Comparison of ENCODE assay signal across 8 cellular contexts in genomic region chr14:64510825-64511679, GRCh38. TPM values are rescaled to one million over a fixed set of nuclear protein-coding genes. Genes with fewer than 3 reads are reported as not detected.
DNase-seq lines count a peak whose midpoint lies in the region; ATAC-seq and TF ChIP-seq lines count a peak whose summit lies in the region.

No MANE protein-coding gene starts in this region.

- no peaks in the 10 kb centered on the region for H3K9me3 Mint-ChIP-seq in activated CD4-positive, alpha-beta T cell treated with anti-CD3 and anti-CD28 coated beads for 36 hours (ENCODE audit: low read depth)

- H4K20me1 ChIP-seq in BLaER1, result peaks cover 100% of the 10 kb centered on the region

- TF ChIP-seq RAD21 in liver (IDR thresholded peaks at IDR 0.05), result peak; percentile 83 to 90

- H3K36me3 Mint-ChIP-seq in activated CD4-positive, alpha-beta T cell treated with anti-CD3 and anti-CD28 coated beads for 36 hours (ENCODE audit: low read depth), result peaks cover 24% of the 10 kb centered on the region

- no peak overlapping the region for H3K4me3 ChIP-seq in BLaER1
- no peak overlapping the region for H3K4me3 ChIP-seq in HEK293 (ENCODE audit: low read depth, low read length)
- no peak overlapping the region for H3K4me3 ChIP-seq in colonic mucosa
- no peak overlapping the region for H3K4me3 ChIP-seq in liver (ENCODE audit: low read depth in 1 of 3, low read length in 3 of 3)

- H3K36me3 ChIP-seq in BLaER1, result peaks cover 11% of the 10 kb centered on the region; the same call in 1 of the 2 replicates
- no peaks in the 10 kb centered on the region; a peak in 1 of 3 replicates for H3K36me3 ChIP-seq in HEK293 (ENCODE audit: control insufficient read depth in 2 of 2, insufficient read depth in 1 of 2, low read length in 2 of 2)
- H3K36me3 ChIP-seq in colonic mucosa, result no peaks in the 10 kb centered on the region
- H3K36me3 ChIP-seq in liver (ENCODE audit: control insufficient read depth in 4 of 4, insufficient read depth in 3 of 4, low read depth in 1 of 4, low read length in 3 of 4), result no peaks in the 10 kb centered on the region

- POLR2A ChIA-PET in HEK293 (lab: Yijun Ruan, JAX), result interaction anchor here (1.0 kb wide), 1 partner anchor 29 kb away, joined by 6 read pairs; the partner anchor contains the start of gene HSPA2
- POLR2A ChIA-PET in activated CD4-positive, alpha-beta T cell treated with anti-CD3 and anti-CD28 coated beads for 36 hours (lab: Charles Lee), result interaction anchor here (0.9 to 1.2 kb wide), 3 partner anchors 9 to 124 kb away, joined by 3 to 8 read pairs (median 3); partner anchors contain the start of gene HSPA2

- H3K9me3 ChIP-seq in BLaER1, result no peaks in the 10 kb centered on the region
- no peaks in the 10 kb centered on the region for H3K9me3 ChIP-seq in HEK293 (ENCODE audit: control insufficient read depth, insufficient read depth, low read depth, low read length)
- no peaks in the 10 kb centered on the region for H3K9me3 ChIP-seq in colonic mucosa
- no peaks in the 10 kb centered on the region for H3K9me3 ChIP-seq in liver (ENCODE audit: control insufficient read depth in 4 of 4, low read length in 3 of 4)

- H3K27me3 ChIP-seq in BLaER1, result no peaks in the 10 kb centered on the region
- H3K27me3 ChIP-seq in colonic mucosa, result no peaks in the 10 kb centered on the region
- H3K27me3 ChIP-seq in liver (ENCODE audit: control insufficient read depth in 4 of 4, insufficient read depth in 4 of 4, low read length in 3 of 4), result no peaks in the 10 kb centered on the region

- H3K27me3 Mint-ChIP-seq in activated CD4-positive, alpha-beta T cell treated with anti-CD3 and anti-CD28 coated beads for 36 hours, result no peaks in the 10 kb centered on the region

- no peak overlapping the region for H3K9ac ChIP-seq in BLaER1
- peak overlapping the region in 1 of 2 donors; percentile 22 for H3K9ac ChIP-seq in colonic mucosa (ENCODE audit: low read depth in 2 of 2, low read length in 2 of 2)
- peak overlapping the region in 1 of 2 donors; percentile 38 for H3K9ac ChIP-seq in liver (ENCODE audit: low read depth in 1 of 2, low read length in 2 of 2)

- intact Hi-C loops in activated CD4-positive, alpha-beta T cell treated with anti-CD3 and anti-CD28 coated beads for 36 hours (cut with DNase I, micrococcal nuclease), result loop anchor here (1.0 to 2.0 kb wide), 3 partner anchors 44 to 167 kb away; no protein-coding TSS in a partner anchor
- intact Hi-C loops in colonic mucosa (cut with DNase I), result no loop called here

- peak overlapping the region; percentile 85 for H3K27ac Mint-ChIP-seq in activated CD4-positive, alpha-beta T cell treated with anti-CD3 and anti-CD28 coated beads for 36 hours

- peak overlapping the region; percentile 59 for H3K4me2 ChIP-seq in BLaER1

- CTCF ChIA-PET in HEK293 (lab: Yijun Ruan, JAX), result interaction anchor here (0.6 to 2.9 kb wide), 19 partner anchors 10 to 1583 kb away, joined by 3 to 29 read pairs (median 5); no protein-coding TSS in a partner anchor
- CTCF ChIA-PET in activated CD4-positive, alpha-beta T cell treated with anti-CD3 and anti-CD28 coated beads for 36 hours (lab: Charles Lee), result interaction anchor here (0.6 to 2.8 kb wide), 29 partner anchors 9 to 171 kb away, joined by 3 to 34 read pairs (median 6); partner anchors contain the start of genes HSPA2 and MTHFD1

- peak overlapping the region; percentile 24 for H3K4me3 Mint-ChIP-seq in activated CD4-positive, alpha-beta T cell treated with anti-CD3 and anti-CD28 coated beads for 36 hours

- ATAC-seq in activated CD4-positive, alpha-beta T cell treated with anti-CD3 and anti-CD28 coated beads for 36 hours, result no peak
- no peak for ATAC-seq in GM21576 (IDR thresholded peaks at IDR 0.05; ENCODE audit: unreplicated experiment)

- DNase-seq in NCI-H510A (lab: John Stamatoyannopoulos, UW) (peak; percentile 37), colonic mucosa (peak; percentile 83)
- DNase-seq in activated CD4-positive, alpha-beta T cell treated with anti-CD3 and anti-CD28 coated beads for 36 hours, result peak; percentile 76
- peak in 2 of 3 donors; percentile 46 for DNase-seq in stimulated activated CD4-positive, alpha-beta T cell treated with anti-CD3 and anti-CD28 coated beads, TNF-alpha, amount 100 ng/mL, for 48 hours (ENCODE audit: low read depth in 3 of 3)

- 20% methylated on average over 4 of the region's 4 CpGs for WGBS in liver

- TF ChIP-seq CTCF in HEK293 (tag by site-specific recombination; IDR thresholded peaks at IDR 0.05) (0 out of 2 replicates have a peak, but pooled peaks have one; percentile 28), colonic mucosa (IDR thresholded peaks at IDR 0.05) (peak; percentile 95), liver (IDR thresholded peaks at IDR 0.05; ENCODE audit: low read depth, low read length, missing input control) (peak; percentile 94)

- H3K27ac ChIP-seq in BLaER1 (no peak overlapping the region), HEK293 (ENCODE audit: extremely low read depth, low read depth, low read length) (no peak overlapping the region), colonic mucosa (peak overlapping the region; percentile 0), liver (ENCODE audit: low read depth in 1 of 2, low read length in 2 of 2) (peak overlapping the region; percentile 46 to 63)

- H3K4me1 ChIP-seq in BLaER1, result peaks cover 54% of the 10 kb centered on the region
- H3K4me1 ChIP-seq in HEK293 (ENCODE audit: control insufficient read depth, insufficient read depth, low read length), result peaks cover 9% of the 10 kb centered on the region
- H3K4me1 ChIP-seq in colonic mucosa, result peaks cover 23% of the 10 kb centered on the region
- peaks cover 0 to 28% (median 14%) of the 10 kb centered on the region in 4 donors for H3K4me1 ChIP-seq in liver (ENCODE audit: control insufficient read depth in 4 of 4, insufficient read depth in 4 of 4, low read length in 3 of 4)

- peaks cover 73% of the 10 kb centered on the region for H3K4me1 Mint-ChIP-seq in activated CD4-positive, alpha-beta T cell treated with anti-CD3 and anti-CD28 coated beads for 36 hours

TF ChIP-seq in HEK293, 187 proteins besides CTCF, POLR2A, EP300 and RAD21 (continues in another document):
- TF ChIP-seq ZBTB48 (tag by site-specific recombination; IDR thresholded peaks at IDR 0.05) (peak; percentile 40; the same call in 1 of the 2 replicates), ZNF654 (tag by site-specific recombination; IDR thresholded peaks at IDR 0.05; ENCODE audit: low read depth) (peak; percentile 38), ZNF548 (tag by site-specific recombination; IDR thresholded peaks at IDR 0.05) (no peak), ZSCAN5A (tag by site-specific recombination; IDR thresholded peaks at IDR 0.05) (no peak), ZNF571 (tag by site-specific recombination; IDR thresholded peaks at IDR 0.05) (no peak), ZBTB17 (tag by site-specific recombination; IDR thresholded peaks at IDR 0.05) (0 out of 2 replicates have a peak, but pooled peaks have one; percentile 12)

TF ChIP-seq in liver, 16 proteins besides CTCF, POLR2A, EP300 and RAD21 (continues in another document):
- TF ChIP-seq NR2F2 (IDR thresholded peaks at IDR 0.05) (no peak), REST (IDR thresholded peaks at IDR 0.05) (no peak), TAF1 (conservative IDR thresholded peaks at IDR 0.05) (no peak), ATF3 (IDR thresholded peaks at IDR 0.05) (no peak), HNF4A (conservative IDR thresholded peaks at IDR 0.05) (no peak), FOXA2 (IDR thresholded peaks at IDR 0.05) (no peak)

RNA-seq across cellular contexts. Expression of gene ZBTB1, which starts 6.5 kb away (rescaled TPM):
- total RNA-seq in activated CD4-positive, alpha-beta T cell treated with anti-CD3 and anti-CD28 coated beads for 36 hours, result 10 to 100 TPM; 41.4 to 45.0 TPM
- total RNA-seq in colonic mucosa (10 to 100 TPM; 26.2 to 32.7 TPM), liver (10 to 100 TPM; 15.1 to 29.3 TPM)
- polyA plus RNA-seq in liver, result 1 to 10 TPM; 5.4 to 6.4 TPM

RNA-seq across cellular contexts. Expression of gene ZBTB25, which starts 7.4 kb away (rescaled TPM):
- total RNA-seq in activated CD4-positive, alpha-beta T cell treated with anti-CD3 and anti-CD28 coated beads for 36 hours, result 10 to 100 TPM; 32.7 to 40.0 TPM
- total RNA-seq in colonic mucosa (1 to 10 TPM; 5.6 to 6.1 TPM), liver (1 to 10 TPM; 3.2 to 5.9 TPM)
- polyA plus RNA-seq in liver, result 1 to 10 TPM; 1.4 to 4.1 TPM

RNA-seq across cellular contexts. Expression of gene HSPA2, which starts 29.5 kb away (rescaled TPM):
- total RNA-seq in activated CD4-positive, alpha-beta T cell treated with anti-CD3 and anti-CD28 coated beads for 36 hours, result 1 to 10 TPM; 3.2 to 4.1 TPM
- 10 to 100 TPM; 21.6 to 66.1 TPM for total RNA-seq in colonic mucosa
- 1 to 10 TPM; 3.4 to 5.6 TPM for total RNA-seq in liver
- polyA plus RNA-seq in liver, result 1 to 10 TPM; 1.2 to 4.8 TPM

RNA-seq across cellular contexts. Expression of gene PPP1R36, which starts 38.7 kb away (rescaled TPM):
- under 1 TPM in 1 of 2 experiments, not detected in 1; 0.14 TPM for total RNA-seq in activated CD4-positive, alpha-beta T cell treated with anti-CD3 and anti-CD28 coated beads for 36 hours
- total RNA-seq in colonic mucosa (1 to 10 TPM; 2.2 to 5.0 TPM), liver (under 1 TPM; 0.08 to 0.09 TPM)
- under 1 TPM in 1 of 2 donors, not detected in 1; 0.08 TPM for polyA plus RNA-seq in liver

RNA-seq across cellular contexts. Expression of gene AKAP5, which starts 45.8 kb away (rescaled TPM):
- under 1 TPM; 0.39 to 0.43 TPM for total RNA-seq in activated CD4-positive, alpha-beta T cell treated with anti-CD3 and anti-CD28 coated beads for 36 hours
- total RNA-seq in colonic mucosa, result 10 to 100 TPM in 1 of 2 donors, 1 to 10 TPM in 1; 8.1 to 18.1 TPM
- total RNA-seq in liver, result 1 to 10 TPM in 1 of 2 donors, under 1 TPM in 1; 0.28 to 2.3 TPM
- polyA plus RNA-seq in liver, result under 1 TPM; 0.07 to 0.25 TPM

Comparison
In these comparisons a context has a peak if more than half of its experiments do, and no peak if none do; other contexts are left out.
1. H3K27ac ChIP-seq: peak in colonic mucosa (single experiment) and liver (2 of 2); none in BLaER1 (single experiment) and HEK293 (single experiment).
2. CTCF ChIP-seq: peak in every context shown above with its lines; median percentile 95 in colonic mucosa; 94 in liver; 28 in HEK293.
3. RNA of gene ZBTB25, which starts 7.4 kb away (total RNA-seq): 32.7 to 40.0 TPM in activated CD4-positive, alpha-beta T cell treated with anti-CD3 and anti-CD28 coated beads for 36 hours; 5.6 to 6.1 TPM in colonic mucosa and 3.2 to 5.9 TPM in liver; every median in the first group is over 4 times any median in the second.
4. Peak in every context shown above with its lines, with median percentiles within 50 percentile points of each other: DNase-seq.